Comparison of ENCODE assay signal across 8 cellular contexts in genomic region chr6:57221191-57221935, GRCh38. TPM values are rescaled to one million over a fixed set of nuclear protein-coding genes. Genes with fewer than 3 reads are reported as not detected.
A peak's percentile ranks its signal among the peaks of the same experiment; 100 is the strongest.
DNase-seq lines count a peak whose midpoint lies in the region; ATAC-seq, FAIRE-seq and TF ChIP-seq lines count a peak whose summit lies in the region.

No MANE protein-coding gene starts in this region.

- no peaks in the 10 kb centered on the region for H3K9me3 ChIP-seq in keratinocyte (ENCODE audit: control insufficient read depth, low read depth, low read length)

- DNase-seq in NCI-H524 (lab: John Stamatoyannopoulos, UW): peak; percentile 28 to 57
- no peak for DNase-seq in NCI-H524 treated with DMSO at 0.1 percent for 48 hours (lab: John Stamatoyannopoulos, UW)
- DNase-seq in NAMALWA (ENCODE audit: low spot score): peak; percentile 56
- DNase-seq in UCSD-AML1 (lab: John Stamatoyannopoulos, UW; ENCODE audit: unreplicated experiment): peak; percentile 69
- DNase-seq in caudate nucleus (lab: John Stamatoyannopoulos, UW): peak in 37 of 61 donors; percentile 1 to 71 (median 44)
- no peak for DNase-seq in keratinocyte (ENCODE audit: low read depth, low spot score)
- DNase-seq in stimulated activated CD4-positive, alpha-beta T cell treated with anti-CD3 and anti-CD28 coated beads, Interleukin-15, amount 100 ng/mL, for 1 hour (ENCODE audit: low read depth in 1 of 2, low spot score in 1 of 2): peak; percentile 8 to 21

- no peaks in the 10 kb centered on the region for H3K27me3 ChIP-seq in keratinocyte (ENCODE audit: control insufficient read depth, extremely low read depth, insufficient read depth, low read length)

- H3K27ac ChIP-seq in caudate nucleus (ENCODE audit: low read depth, low read length): no peak overlapping the region
- H3K27ac ChIP-seq in keratinocyte (ENCODE audit: control insufficient read depth, insufficient read depth, low read length): peak overlapping the region; percentile 43

- H2AFZ ChIP-seq in keratinocyte (ENCODE audit: control insufficient read depth, low read length): peak overlapping the region; percentile 98

- no peaks in the 10 kb centered on the region for H3K36me3 ChIP-seq in keratinocyte (ENCODE audit: control insufficient read depth in 2 of 2, extremely low read depth in 1 of 2, insufficient read depth in 2 of 2, low read length in 2 of 2)

- ATAC-seq in HG02610 (IDR thresholded peaks at IDR 0.05; ENCODE audit: unreplicated experiment): peak; percentile 67

- TF ChIP-seq CTCF in keratinocyte (optimal IDR thresholded peaks at IDR 0.05 in 1 of 3, IDR thresholded peaks at IDR 0.05 in 1 of 3, conservative IDR thresholded peaks at IDR 0.05 in 1 of 3; ENCODE audit: extremely low read depth in 1 of 3, insufficient read depth in 2 of 3, low read length in 3 of 3): peak in 2 of 3 experiments; percentile 36 to 39

- no peaks in the 10 kb centered on the region for H3K9me1 ChIP-seq in keratinocyte (ENCODE audit: control insufficient read depth, extremely low read depth, insufficient read depth, low read length)

- H4K20me1 ChIP-seq in keratinocyte (ENCODE audit: control insufficient read depth, extremely low read depth, insufficient read depth, low read length): no peaks in the 10 kb centered on the region

- H3K4me3 ChIP-seq in keratinocyte (ENCODE audit: control insufficient read depth in 2 of 3, extremely low read depth in 1 of 3, insufficient read depth in 2 of 3, low read depth in 1 of 3, low read length in 3 of 3): peak overlapping the region; percentile 64 to 97 (median 91)

- dilution Hi-C loops in keratinocyte (cut with MboI; ENCODE audit: extremely low pct_ligation_motif_present, low sequenced_read_pairs): no loop called here

- peaks cover 27% of the 10 kb centered on the region for H3K4me1 ChIP-seq in keratinocyte (ENCODE audit: control insufficient read depth, extremely low read depth, insufficient read depth, low read length)

- H3K4me2 ChIP-seq in keratinocyte (ENCODE audit: control insufficient read depth, extremely low read depth, insufficient read depth, low read depth, low read length): peak overlapping the region; percentile 63

- H3K79me2 ChIP-seq in keratinocyte (ENCODE audit: control insufficient read depth, insufficient read depth, low read length): peaks cover 46% of the 10 kb centered on the region

- no peak for FAIRE-seq in keratinocyte (lab: Jason Lieb, UNC)

- H3K9ac ChIP-seq in keratinocyte (ENCODE audit: control insufficient read depth, extremely low read depth, insufficient read depth, low read length): peak overlapping the region; percentile 69

RNA-seq across cellular contexts. Expression of gene RAB23, which starts 0.7 kb away (rescaled TPM):
- 7.3 to 14.6 TPM (median 10.0 TPM) in 3 replicates for polyA plus RNA-seq in keratinocyte
- 8.1 TPM for polyA plus RNA-seq in keratinocyte (2011; ENCODE audit: low read depth)
- polyA plus RNA-seq in keratinocyte (2011; cell fraction: cytosol; rRNA removed): 6.7 and 17.5 TPM in 2 replicates
- polyA plus RNA-seq in keratinocyte (2011; cell fraction: nucleus; rRNA removed): 7.6 and 8.5 TPM in 2 replicates
- 8.7 and 9.2 TPM in 2 replicates for polyA plus RNA-seq in keratinocyte (2012; ENCODE audit: low replicate concordance)
- polyA minus RNA-seq in keratinocyte: 3.8 to 9.6 TPM (median 5.0 TPM) in 3 replicates
- polyA minus RNA-seq in keratinocyte (2011; cell fraction: cytosol; rRNA and poly(A)+ RNA removed): 6.3 TPM
- polyA minus RNA-seq in keratinocyte (2011; cell fraction: nucleus; rRNA and poly(A)+ RNA removed): 2.5 and 6.4 TPM in 2 replicates

RNA-seq across cellular contexts. Expression of gene BAG2, which starts 49.2 kb away (rescaled TPM):
- 0.89 to 1.6 TPM (median 1.1 TPM) in 3 replicates for polyA plus RNA-seq in keratinocyte
- 0.41 TPM for polyA plus RNA-seq in keratinocyte (2011; ENCODE audit: low read depth)
- 0.82 and 1.6 TPM in 2 replicates for polyA plus RNA-seq in keratinocyte (2011; cell fraction: cytosol; rRNA removed)
- polyA plus RNA-seq in keratinocyte (2011; cell fraction: nucleus; rRNA removed): 0.81 and 1.2 TPM in 2 replicates
- polyA plus RNA-seq in keratinocyte (2012; ENCODE audit: low replicate concordance): 0.35 and 1.2 TPM in 2 replicates
- 0.10 to 1.2 TPM (median 0.36 TPM) in 3 replicates for polyA minus RNA-seq in keratinocyte
- 0.58 TPM for polyA minus RNA-seq in keratinocyte (2011; cell fraction: cytosol; rRNA and poly(A)+ RNA removed)
- polyA minus RNA-seq in keratinocyte (2011; cell fraction: nucleus; rRNA and poly(A)+ RNA removed): 0.95 and 2.9 TPM in 2 replicates

Comparison
In these comparisons a context has a peak if more than half of its experiments do, and no peak if none do; other contexts are left out.
1. DNase-seq: peak in NCI-H524 (2 of 2), NAMALWA (single experiment), UCSD-AML1 (single experiment), caudate nucleus (37 of 61) and stimulated activated CD4-positive, alpha-beta T cell treated with anti-CD3 and anti-CD28 coated beads, Interleukin-15, amount 100 ng/mL, for 1 hour (2 of 2); none in NCI-H524 treated with DMSO at 0.1 percent for 48 hours (single experiment) and keratinocyte (single experiment).